ENCODE assay signal across 9 cellular contexts in the genomic region with DNA sequence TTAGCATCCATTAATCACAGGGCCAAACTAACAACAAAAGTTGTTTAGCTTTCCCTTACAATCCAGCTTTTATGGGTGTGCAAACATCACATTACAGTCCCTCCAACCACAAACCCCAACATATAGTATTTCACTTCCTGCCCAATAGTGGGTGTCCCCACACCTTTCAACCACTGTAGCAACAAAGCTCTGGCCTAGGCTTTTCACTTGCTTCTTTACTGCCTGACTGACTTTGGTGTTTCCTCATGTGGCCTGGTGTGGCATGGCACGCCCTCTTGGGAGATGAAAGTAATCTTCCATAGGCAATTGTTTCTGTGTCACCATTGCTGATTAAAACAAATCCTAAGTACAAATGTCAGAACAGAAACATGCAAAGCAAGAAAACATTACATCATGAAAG. TPM values are rescaled to one million over a fixed set of nuclear protein-coding genes. Genes with fewer than 3 reads are reported as not detected.
DNase-seq lines count a peak whose midpoint lies in the region; ATAC-seq, FAIRE-seq and TF ChIP-seq lines count a peak whose summit lies in the region.
"Had no signal": no experiment of that assay in that cellular context is flagged by ENCODE, and none has a peak within 500 bp of the region (broad histone marks: within the 10 kb centered on the region; RNA-seq: fewer than 3 reads in every experiment).

No MANE protein-coding gene starts in this region.

- H3K27me3 ChIP-seq in PC-3 (ENCODE audit: low read length), result no peaks in the 10 kb centered on the region

- FAIRE-seq in HTR-8/SVneo (lab: Jason Lieb, UNC), result no peak

- H3K4me1 ChIP-seq in PC-3 (ENCODE audit: insufficient read depth, low read length), result peaks cover 10% of the 10 kb centered on the region

- no peaks in the 10 kb centered on the region for H3K9me3 ChIP-seq in PC-3 (ENCODE audit: low read length)

- no peak overlapping the region for H3K4me2 ChIP-seq in PC-3 (ENCODE audit: low read length)

- intact Hi-C loops in PC-3 (cut with micrococcal nuclease), result no loop called here

- no peak overlapping the region for H3K27ac ChIP-seq in PC-3 (ENCODE audit: low read length)

- no TSS peak for BruUV-seq in PC-3 (replicated peaks; lab: Mats Ljungman, UMichigan)

- no peaks in the 10 kb centered on the region for H3K9me2 ChIP-seq in PC-3 (replicated peaks; ENCODE audit: low read length)

- CTCF ChIA-PET in PC-3 (lab: Charles Lee), result interaction anchor here (0.5 kb wide), 1 partner anchor 154 kb away, joined by 3 read pairs; no protein-coding TSS in a partner anchor

- no peaks in the 10 kb centered on the region for H4K20me1 ChIP-seq in PC-3 (ENCODE audit: low read length)

- TF ChIP-seq CTCF in PC-3 (conservative IDR thresholded peaks at IDR 0.05; ENCODE audit: low read depth, low read length), result no peak

- H3K4me3 ChIP-seq in PC-3 (ENCODE audit: low read length), result no peak overlapping the region

- DNase-seq in NK-92 treated with Interleukin-12 subunit alpha and Interleukin-12 subunit beta, amount 100 ng/mL, for 24 hours (lab: John Stamatoyannopoulos, UW), result peak; percentile 51
- DNase-seq in NK-92 (lab: John Stamatoyannopoulos, UW; ENCODE audit: unreplicated experiment) (no peak), PC-3 (peak; percentile 44), germinal center (ENCODE audit: low spot score) (peak; percentile 12), HTR-8/SVneo (ENCODE audit: insufficient read length, low spot score) (no peak), left lobe of liver (ENCODE audit: low spot score) (no peak)
- DNase-seq in activated CD4-positive, CD25-positive, alpha-beta regulatory T cell treated with anti-CD3 and anti-CD28 coated beads, Interleukin-2, amount 50 U/mL, for 72 hours, result no peak

- POLR2A ChIA-PET in PC-3 (lab: Charles Lee; ENCODE audit: unreplicated experiment), result interaction anchor here (0.6 kb wide), 1 partner anchor 281 kb away, joined by 4 read pairs; no protein-coding TSS in a partner anchor

- peaks cover 42% of the 10 kb centered on the region for H3K36me3 ChIP-seq in PC-3 (ENCODE audit: low read depth, low read length)

- H2AFZ ChIP-seq in PC-3 (ENCODE audit: low read length), result no peak overlapping the region

- ATAC-seq in HG02798 (IDR thresholded peaks at IDR 0.05; ENCODE audit: poor library complexity, unreplicated experiment) (peak; percentile 93), PC-3 (peak; percentile 93), left lobe of liver (no peak)

- H3K79me2 ChIP-seq in PC-3 (ENCODE audit: low read length), result no peaks in the 10 kb centered on the region

- no peaks in the 10 kb centered on the region for H3F3A ChIP-seq in PC-3 (ENCODE audit: low read length, unreplicated experiment)

- H3K9ac ChIP-seq in PC-3 (ENCODE audit: low read length), result no peak overlapping the region

RNA-seq across cellular contexts. Expression of gene CRLS1, which starts 9.2 kb away (rescaled TPM):
- 50.7 and 52.2 TPM in 2 replicates for total RNA-seq in PC-3 (2014; rRNA removed)
- 67.6 TPM for total RNA-seq in left lobe of liver

RNA-seq across cellular contexts. Expression of gene MCM8, which starts 46.3 kb away (rescaled TPM):
- total RNA-seq in PC-3 (2014; rRNA removed) (26.6 and 27.0 TPM in 2 replicates), left lobe of liver (1.4 TPM)

RNA-seq across cellular contexts. Expression of gene TRMT6, which starts 46.4 kb away (rescaled TPM):
- total RNA-seq in PC-3 (2014; rRNA removed), result 35.4 and 44.0 TPM in 2 replicates
- total RNA-seq in left lobe of liver, result 2.7 TPM

RNA-seq across cellular contexts. Expression of gene LRRN4, which starts 57.1 kb away (rescaled TPM):
- 0.44 TPM in 1 of 2 replicates, not detected in the other for total RNA-seq in PC-3 (2014; rRNA removed)
- 0.40 TPM for total RNA-seq in left lobe of liver
- total RNA-seq: SK-MEL-5 had no signal

Comparison
In these comparisons a context has a peak if more than half of its experiments do, and no peak if none do; other contexts are left out.
1. DNase-seq: peak in NK-92 treated with Interleukin-12 subunit alpha and Interleukin-12 subunit beta, amount 100 ng/mL, for 24 hours (single experiment), PC-3 (single experiment) and germinal center (single experiment); none in NK-92 (single experiment), HTR-8/SVneo (single experiment), left lobe of liver (single experiment) and activated CD4-positive, CD25-positive, alpha-beta regulatory T cell treated with anti-CD3 and anti-CD28 coated beads, Interleukin-2, amount 50 U/mL, for 72 hours (single experiment).
2. RNA of gene MCM8, which starts 46.3 kb away (total RNA-seq): 26.6 to 27.0 TPM in PC-3; 1.4 TPM in left lobe of liver (single experiment); every median in the first group is over 10 times any median in the second.